ENCODE assay signal across 8 cellular contexts in genomic region chr19:14221345-14221744, GRCh38. TPM values are rescaled to one million over a fixed set of nuclear protein-coding genes. Genes with fewer than 3 reads are reported as not detected.
DNase-seq lines count a peak whose midpoint lies in the region; ATAC-seq and TF ChIP-seq lines count a peak whose summit lies in the region.
"Not testable (repeated sequence)": the region's sequence is repeated elsewhere in the genome, so short reads cannot be mapped to it uniquely, and the experiment has no call there.

No MANE protein-coding gene starts in this region.

- H3K36me3 Mint-ChIP-seq in activated naive CD8-positive, alpha-beta T cell treated with anti-CD3 and anti-CD28 coated beads, Interleukin-2, amount 50 U/mL, for 24 hours (ENCODE audit: low read depth); natural killer cell treated with Interleukin-12 subunit alpha and Interleukin-12 subunit beta and Interleukin-15 and Interleukin-18, amount 100 ng/mL, for 72 hours: not testable (repeated sequence)

- peak; percentile 27 for TF ChIP-seq CTCF in AG04449 (IDR thresholded peaks at IDR 0.05; ENCODE audit: insufficient read depth, low read length, missing control alignments)

- not testable (repeated sequence) for DNase-seq in AG04449 (ENCODE audit: low read depth, low spot score)
- DNase-seq in H7 (peak; percentile 52), OCI-M1 (lab: John Stamatoyannopoulos, UW) (peak; percentile 89), glomerular visceral epithelial cell (ENCODE audit: extremely low spot score) (peak; percentile 47)
- DNase-seq in activated CD4-positive, alpha-beta T cell treated with anti-CD3 and anti-CD28 coated beads, Interleukin-2, amount 50 U/mL, for 4 hours = peak; percentile 58
- DNase-seq in activated naive CD8-positive, alpha-beta T cell treated with anti-CD3 and anti-CD28 coated beads, Interleukin-2, amount 50 U/mL, for 24 hours = peak; percentile 62
- DNase-seq in natural killer cell treated with Interleukin-12 subunit alpha and Interleukin-12 subunit beta and Interleukin-15 and Interleukin-18, amount 100 ng/mL, for 72 hours (ENCODE audit: low spot score) = peak; percentile 76
- DNase-seq in stimulated activated CD4-positive, alpha-beta T cell treated with anti-CD3 and anti-CD28 coated beads, TNF-alpha, amount 100 ng/mL, for 48 hours (ENCODE audit: low read depth in 3 of 3) = peak; percentile 43 to 61 (median 59)

- peaks cover 12% of the 10 kb centered on the region for H3K4me1 Mint-ChIP-seq in activated naive CD8-positive, alpha-beta T cell treated with anti-CD3 and anti-CD28 coated beads, Interleukin-2, amount 50 U/mL, for 24 hours
- H3K4me1 Mint-ChIP-seq in natural killer cell treated with Interleukin-12 subunit alpha and Interleukin-12 subunit beta and Interleukin-15 and Interleukin-18, amount 100 ng/mL, for 72 hours (ENCODE audit: low read depth in 2 of 2) = peaks cover 19 to 22% of the 10 kb centered on the region in 2 donors

- not testable (repeated sequence) for H3K9me3 Mint-ChIP-seq in activated naive CD8-positive, alpha-beta T cell treated with anti-CD3 and anti-CD28 coated beads, Interleukin-2, amount 50 U/mL, for 24 hours; natural killer cell treated with Interleukin-12 subunit alpha and Interleukin-12 subunit beta and Interleukin-15 and Interleukin-18, amount 100 ng/mL, for 72 hours

- not testable (repeated sequence) for H3K36me3 ChIP-seq in H7 (replicated peaks; ENCODE audit: control insufficient read depth, insufficient read depth, low read length)

- H3K4me3 ChIP-seq in AG04449 (ENCODE audit: low read depth, low read length) = not testable (repeated sequence)
- peak overlapping the region; percentile 12; the same call in 1 of the 2 replicates for H3K4me3 ChIP-seq in H7 (ENCODE audit: insufficient read depth, low read depth, low read length)

- POLR2A ChIA-PET in AG04449 (lab: Yijun Ruan, JAX) = not testable (repeated sequence)

- H3K27ac Mint-ChIP-seq in activated naive CD8-positive, alpha-beta T cell treated with anti-CD3 and anti-CD28 coated beads, Interleukin-2, amount 50 U/mL, for 24 hours = not testable (repeated sequence)
- H3K27ac Mint-ChIP-seq in natural killer cell treated with Interleukin-12 subunit alpha and Interleukin-12 subunit beta and Interleukin-15 and Interleukin-18, amount 100 ng/mL, for 72 hours = peak overlapping the region in 1 of 2 donors; percentile 61

- ATAC-seq in activated naive CD8-positive, alpha-beta T cell treated with anti-CD3 and anti-CD28 coated beads, Interleukin-2, amount 50 U/mL, for 24 hours = peak; percentile 80
- ATAC-seq in natural killer cell treated with Interleukin-12 subunit alpha and Interleukin-12 subunit beta and Interleukin-15 and Interleukin-18, amount 100 ng/mL, for 72 hours = peak; percentile 89 to 91

- H3K4me3 Mint-ChIP-seq in activated naive CD8-positive, alpha-beta T cell treated with anti-CD3 and anti-CD28 coated beads, Interleukin-2, amount 50 U/mL, for 24 hours = peak overlapping the region; percentile 65
- peak overlapping the region; percentile 81 for H3K4me3 Mint-ChIP-seq in natural killer cell treated with Interleukin-12 subunit alpha and Interleukin-12 subunit beta and Interleukin-15 and Interleukin-18, amount 100 ng/mL, for 72 hours

- not testable (repeated sequence) for H3K27me3 Mint-ChIP-seq in activated naive CD8-positive, alpha-beta T cell treated with anti-CD3 and anti-CD28 coated beads, Interleukin-2, amount 50 U/mL, for 24 hours; natural killer cell treated with Interleukin-12 subunit alpha and Interleukin-12 subunit beta and Interleukin-15 and Interleukin-18, amount 100 ng/mL, for 72 hours

- CTCF ChIA-PET in AG04449 (lab: Yijun Ruan, JAX) = not testable (repeated sequence)

- H3K27me3 ChIP-seq in H7 (ENCODE audit: control insufficient read depth, insufficient read depth, low read length) = not testable (repeated sequence)

RNA-seq across cellular contexts. Expression of gene ADGRL1, which starts 15.4 kb away (rescaled TPM):
- total RNA-seq in H7 (2014; rRNA removed; shearing (Covaris generic)) = 60.7 and 74.4 TPM in 2 replicates
- 1 to 10 TPM; 6.5 to 8.2 TPM for total RNA-seq in natural killer cell treated with Interleukin-12 subunit alpha and Interleukin-12 subunit beta and Interleukin-15 and Interleukin-18, amount 100 ng/mL, for 72 hours
